In the genomic region with DNA sequence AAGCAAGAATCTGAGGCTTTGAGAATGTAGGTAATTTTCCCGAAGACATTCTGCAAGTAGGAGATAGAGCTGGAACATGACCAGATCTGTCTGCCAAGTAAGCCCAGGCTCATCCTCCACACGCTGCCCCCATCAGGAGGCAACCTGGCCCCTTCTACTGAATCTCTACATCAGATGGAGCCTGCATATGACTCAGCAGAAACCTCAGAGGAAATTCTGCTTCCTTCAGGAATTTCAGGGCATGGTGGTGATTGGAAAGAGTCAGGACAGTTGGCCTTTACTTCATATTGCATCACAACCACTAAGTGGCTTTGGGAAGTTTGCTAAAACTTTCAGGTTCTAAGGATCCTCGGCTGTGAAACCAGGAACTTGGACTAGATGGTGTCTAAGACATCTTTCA, we compare ENCODE assay signal across 9 cellular contexts.
DNase-seq lines count a peak whose midpoint lies in the region; ATAC-seq, FAIRE-seq and TF ChIP-seq lines count a peak whose summit lies in the region.
"Had no signal": no experiment of that assay in that cellular context is flagged by ENCODE, and none has a peak within 500 bp of the region (broad histone marks: within the 10 kb centered on the region; RNA-seq: fewer than 3 reads in every experiment).

No MANE protein-coding gene starts in this region.

- no peak overlapping the region for H3K4me3 Mint-ChIP-seq in CD8-positive, alpha-beta T cell
- H3K4me3 Mint-ChIP-seq in natural killer cell treated with Interleukin-12 subunit alpha and Interleukin-12 subunit beta and Interleukin-15 and Interleukin-18, amount 100 ng/mL, for 72 hours: peak overlapping the region; percentile 71

- H3K4me1 Mint-ChIP-seq in CD8-positive, alpha-beta T cell (ENCODE audit: low read depth): peaks cover 66% of the 10 kb centered on the region
- H3K4me1 Mint-ChIP-seq in natural killer cell treated with Interleukin-12 subunit alpha and Interleukin-12 subunit beta and Interleukin-15 and Interleukin-18, amount 100 ng/mL, for 72 hours (ENCODE audit: low read depth in 2 of 2): peaks cover 47 to 56% of the 10 kb centered on the region in 2 donors

- H3K9me3 Mint-ChIP-seq in CD8-positive, alpha-beta T cell: peaks cover 4% of the 10 kb centered on the region
- H3K9me3 Mint-ChIP-seq in natural killer cell treated with Interleukin-12 subunit alpha and Interleukin-12 subunit beta and Interleukin-15 and Interleukin-18, amount 100 ng/mL, for 72 hours: no peaks in the 10 kb centered on the region

- ATAC-seq in CD8-positive, alpha-beta T cell: no peak
- ATAC-seq in natural killer cell treated with Interleukin-12 subunit alpha and Interleukin-12 subunit beta and Interleukin-15 and Interleukin-18, amount 100 ng/mL, for 72 hours: no peak
- ATAC-seq in HG03442 (IDR thresholded peaks at IDR 0.05; ENCODE audit: unreplicated experiment): no peak
- ATAC-seq in GM19395 (IDR thresholded peaks at IDR 0.05; ENCODE audit: unreplicated experiment): no peak

- DNase-seq in CD8-positive, alpha-beta T cell: no peak
- DNase-seq in NCI-H226: peak; percentile 98
- DNase-seq in bronchial epithelial cell (ENCODE audit: low read depth): peak; percentile 19
- no peak for DNase-seq in natural killer cell treated with Interleukin-12 subunit alpha and Interleukin-12 subunit beta and Interleukin-15 and Interleukin-18, amount 100 ng/mL, for 72 hours (ENCODE audit: low spot score)
- no peak for DNase-seq in NCI-H526 treated with DMSO at 0.1 percent for 48 hours (lab: John Stamatoyannopoulos, UW)
- DNase-seq in SJCRH30: no peak

- H3K4me3 ChIP-seq in CD8-positive, alpha-beta T cell (ENCODE audit: low read depth, low read length): peak overlapping the region; percentile 11
- H3K4me3 ChIP-seq in bronchial epithelial cell (ENCODE audit: low read depth, low read length) (no peak overlapping the region), SJCRH30 (no peak overlapping the region)

- peak overlapping the region; percentile 69 for H3K27ac ChIP-seq in CD8-positive, alpha-beta T cell (ENCODE audit: low read depth, low read length)
- H3K27ac ChIP-seq in SJCRH30: no peak overlapping the region

- FAIRE-seq in bronchial epithelial cell (lab: Jason Lieb, UNC): no peak
- FAIRE-seq: TTC549 had no signal

- no peaks in the 10 kb centered on the region for H3K27me3 ChIP-seq in CD8-positive, alpha-beta T cell (ENCODE audit: insufficient read depth, low read length)
- no peaks in the 10 kb centered on the region for H3K27me3 ChIP-seq in bronchial epithelial cell (ENCODE audit: control insufficient read depth, insufficient read depth, low read length)
- no peaks in the 10 kb centered on the region for H3K27me3 ChIP-seq in SJCRH30

- H3K36me3 Mint-ChIP-seq in CD8-positive, alpha-beta T cell: peaks cover 4% of the 10 kb centered on the region
- H3K36me3 Mint-ChIP-seq in natural killer cell treated with Interleukin-12 subunit alpha and Interleukin-12 subunit beta and Interleukin-15 and Interleukin-18, amount 100 ng/mL, for 72 hours: peaks cover 4% of the 10 kb centered on the region

- TF ChIP-seq CTCF in CD8-positive, alpha-beta T cell (IDR thresholded peaks at IDR 0.05): no peak
- TF ChIP-seq CTCF in bronchial epithelial cell (IDR thresholded peaks at IDR 0.05; ENCODE audit: insufficient read depth, low read length, severe bottlenecking): no peak

- intact Hi-C loops in CD8-positive, alpha-beta T cell (cut with DNase I, micrococcal nuclease): loop anchor here (1.0 to 5.0 kb wide), 6 partner anchors 7 to 244 kb away; partner anchors contain the start of genes LCP1 (in 2 of the 2) and ZC3H13 (in 1 of the 2)

- H3K4me1 ChIP-seq in CD8-positive, alpha-beta T cell (ENCODE audit: insufficient read depth, low read length): peaks cover 49% of the 10 kb centered on the region
- no peaks in the 10 kb centered on the region for H3K4me1 ChIP-seq in SJCRH30

- H3K27me3 Mint-ChIP-seq in CD8-positive, alpha-beta T cell (ENCODE audit: low read depth): no peaks in the 10 kb centered on the region
- H3K27me3 Mint-ChIP-seq in natural killer cell treated with Interleukin-12 subunit alpha and Interleukin-12 subunit beta and Interleukin-15 and Interleukin-18, amount 100 ng/mL, for 72 hours: no peaks in the 10 kb centered on the region

- POLR2A ChIA-PET in CD8-positive, alpha-beta T cell (lab: Charles Lee): interaction anchor here (1.9 to 2.5 kb wide), 3 partner anchors 12 to 124 kb away, joined by 9 to 20 read pairs (median 13); no protein-coding TSS in a partner anchor

- no peaks in the 10 kb centered on the region for H3K9me3 ChIP-seq in CD8-positive, alpha-beta T cell (ENCODE audit: low read length)
- no peaks in the 10 kb centered on the region for H3K9me3 ChIP-seq in SJCRH30 (replicated peaks)

- H3K36me3 ChIP-seq in CD8-positive, alpha-beta T cell (ENCODE audit: insufficient read depth, low read length): no peaks in the 10 kb centered on the region
- H3K36me3 ChIP-seq in bronchial epithelial cell (ENCODE audit: control insufficient read depth, insufficient read depth, low read length) (no peaks in the 10 kb centered on the region), SJCRH30 (no peaks in the 10 kb centered on the region)

- H3K27ac Mint-ChIP-seq in CD8-positive, alpha-beta T cell: peak overlapping the region; percentile 96
- peak overlapping the region; percentile 80 to 83 for H3K27ac Mint-ChIP-seq in natural killer cell treated with Interleukin-12 subunit alpha and Interleukin-12 subunit beta and Interleukin-15 and Interleukin-18, amount 100 ng/mL, for 72 hours

- CTCF ChIA-PET in CD8-positive, alpha-beta T cell (lab: Charles Lee): interaction anchor here (1.2 to 10.7 kb wide), 7 partner anchors 17 to 171 kb away, joined by 3 to 97 read pairs (median 4); no protein-coding TSS in a partner anchor

Comparison
In these comparisons a context has a peak if more than half of its experiments do, and no peak if none do; other contexts are left out.
1. DNase-seq: peak in NCI-H226 (single experiment) and bronchial epithelial cell (single experiment); none in CD8-positive, alpha-beta T cell (0 of 7), natural killer cell treated with Interleukin-12 subunit alpha and Interleukin-12 subunit beta and Interleukin-15 and Interleukin-18, amount 100 ng/mL, for 72 hours (single experiment), NCI-H526 treated with DMSO at 0.1 percent for 48 hours (single experiment) and SJCRH30 (0 of 2).